In the genomic region with DNA sequence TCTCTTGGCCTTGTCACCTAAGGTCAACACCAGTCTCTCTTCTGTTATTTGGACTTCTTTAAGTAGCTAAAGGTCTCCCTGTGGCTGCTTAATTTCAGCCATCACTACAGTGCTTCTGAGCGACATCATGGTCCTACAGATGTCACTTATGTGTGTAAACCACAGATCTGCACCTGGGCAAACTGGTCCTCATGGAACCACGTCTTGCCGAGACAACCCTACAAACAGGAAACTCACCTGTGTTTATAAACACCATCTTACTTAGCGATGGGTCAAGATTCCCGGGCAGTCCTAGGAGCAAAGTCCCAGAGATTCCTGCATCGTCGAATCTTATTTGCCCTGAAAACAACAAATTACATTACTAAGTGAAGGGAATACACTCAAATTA, we compare ENCODE assay signal across 12 cellular contexts. TPM values are rescaled to one million over a fixed set of nuclear protein-coding genes. Genes with fewer than 3 reads are reported as not detected.
A peak's percentile ranks its signal among the peaks of the same experiment; 100 is the strongest.
DNase-seq lines count a peak whose midpoint lies in the region; ATAC-seq, FAIRE-seq and TF ChIP-seq lines count a peak whose summit lies in the region.
"Had no signal": no experiment of that assay in that cellular context is flagged by ENCODE, and none has a peak within 500 bp of the region (broad histone marks: within the 10 kb centered on the region; RNA-seq: fewer than 3 reads in every experiment).

No MANE protein-coding gene starts in this region.

- no peaks in the 10 kb centered on the region for H3K9me3 ChIP-seq in breast epithelium
- H3K9me3 ChIP-seq in keratinocyte (ENCODE audit: control insufficient read depth, low read depth, low read length): no peaks in the 10 kb centered on the region
- H3K9me3 ChIP-seq in vagina: no peaks in the 10 kb centered on the region
- H3K9me3 ChIP-seq: heart right ventricle had no signal

- no peaks in the 10 kb centered on the region for H3K79me2 ChIP-seq in keratinocyte (ENCODE audit: control insufficient read depth, insufficient read depth, low read length)

- H3K9me1 ChIP-seq in keratinocyte (ENCODE audit: control insufficient read depth, extremely low read depth, insufficient read depth, low read length): no peaks in the 10 kb centered on the region

- DNase-seq in MCF 10A (ENCODE audit: unreplicated experiment) (no peak), breast epithelium (ENCODE audit: low spot score in 2 of 2) (no peak), keratinocyte (ENCODE audit: low read depth, low spot score) (no peak), vagina (ENCODE audit: extremely low spot score in 2 of 2) (peak in 1 of 2 donors; percentile 69), DMS53 (lab: John Stamatoyannopoulos, UW) (no peak), omental fat pad (ENCODE audit: low spot score) (no peak)
- peak; percentile 55 for DNase-seq in activated CD8-positive, alpha-beta memory T cell treated with anti-CD3 and anti-CD28 coated beads, Interleukin-2, amount 10 ng/mL, durations not matched to agents 7 days and 5 days
- DNase-seq: heart right ventricle, NCI-H2081 treated with DMSO at 0.1 percent for 48 hours, nucleus accumbens had no signal

- TF ChIP-seq CTCF in MCF 10A (IDR thresholded peaks at IDR 0.05; ENCODE audit: unreplicated experiment): no peak
- no peak for TF ChIP-seq CTCF in breast epithelium (IDR thresholded peaks at IDR 0.05)
- TF ChIP-seq CTCF in keratinocyte (optimal IDR thresholded peaks at IDR 0.05 in 1 of 3, IDR thresholded peaks at IDR 0.05 in 1 of 3, conservative IDR thresholded peaks at IDR 0.05 in 1 of 3; ENCODE audit: extremely low read depth in 1 of 3, insufficient read depth in 2 of 3, low read length in 3 of 3): no peak
- no peak for TF ChIP-seq CTCF in vagina (IDR thresholded peaks at IDR 0.05)
- TF ChIP-seq CTCF in omental fat pad (IDR thresholded peaks at IDR 0.05): no peak

- peaks cover 46% of the 10 kb centered on the region for H3K4me1 Mint-ChIP-seq in MCF 10A (ENCODE audit: insufficient read depth, unreplicated experiment)
- peaks cover 70% of the 10 kb centered on the region for H3K4me1 Mint-ChIP-seq in activated CD8-positive, alpha-beta memory T cell treated with anti-CD3 and anti-CD28 coated beads, Interleukin-2, amount 10 ng/mL, durations not matched to agents 7 days and 5 days

- no peak overlapping the region for H3K4me3 Mint-ChIP-seq in MCF 10A (ENCODE audit: unreplicated experiment)
- H3K4me3 Mint-ChIP-seq in activated CD8-positive, alpha-beta memory T cell treated with anti-CD3 and anti-CD28 coated beads, Interleukin-2, amount 10 ng/mL, durations not matched to agents 7 days and 5 days: peak overlapping the region; percentile 35

- no peaks in the 10 kb centered on the region for H3K36me3 ChIP-seq in breast epithelium
- no peaks in the 10 kb centered on the region for H3K36me3 ChIP-seq in keratinocyte (ENCODE audit: control insufficient read depth in 2 of 2, extremely low read depth in 1 of 2, insufficient read depth in 2 of 2, low read length in 2 of 2)
- H3K36me3 ChIP-seq in vagina: no peaks in the 10 kb centered on the region
- H3K36me3 ChIP-seq: heart right ventricle had no signal

- peak overlapping the region; percentile 74 for H3K9ac ChIP-seq in keratinocyte (ENCODE audit: control insufficient read depth, extremely low read depth, insufficient read depth, low read length)

- no peaks in the 10 kb centered on the region for H3K9me3 Mint-ChIP-seq in MCF 10A (ENCODE audit: unreplicated experiment)
- peaks cover 3% of the 10 kb centered on the region for H3K9me3 Mint-ChIP-seq in activated CD8-positive, alpha-beta memory T cell treated with anti-CD3 and anti-CD28 coated beads, Interleukin-2, amount 10 ng/mL, durations not matched to agents 7 days and 5 days (ENCODE audit: low read depth)

- peak overlapping the region; percentile 66 for H3K4me2 ChIP-seq in keratinocyte (ENCODE audit: control insufficient read depth, extremely low read depth, insufficient read depth, low read depth, low read length)

- no peak overlapping the region for H2AFZ ChIP-seq in keratinocyte (ENCODE audit: control insufficient read depth, low read length)

- no peaks in the 10 kb centered on the region for H3K36me3 Mint-ChIP-seq in MCF 10A (ENCODE audit: insufficient read depth, unreplicated experiment)
- peaks cover 12% of the 10 kb centered on the region for H3K36me3 Mint-ChIP-seq in activated CD8-positive, alpha-beta memory T cell treated with anti-CD3 and anti-CD28 coated beads, Interleukin-2, amount 10 ng/mL, durations not matched to agents 7 days and 5 days

- intact Hi-C loops in MCF 10A (cut with micrococcal nuclease) (no loop called here), breast epithelium (cut with DNase I; ENCODE audit: low total_unique reads) (no loop called here), vagina (cut with DNase I) (no loop called here)

- H3K4me1 ChIP-seq in breast epithelium: no peaks in the 10 kb centered on the region
- peaks cover 50% of the 10 kb centered on the region for H3K4me1 ChIP-seq in keratinocyte (ENCODE audit: control insufficient read depth, extremely low read depth, insufficient read depth, low read length)
- H3K4me1 ChIP-seq in vagina: peaks cover 13% of the 10 kb centered on the region

- no peak overlapping the region for H3K27ac ChIP-seq in breast epithelium
- H3K27ac ChIP-seq in keratinocyte (ENCODE audit: control insufficient read depth, insufficient read depth, low read length): peak overlapping the region; percentile 97
- H3K27ac ChIP-seq in vagina: peak overlapping the region; percentile 23

- peak overlapping the region; percentile 62 for H3K27ac Mint-ChIP-seq in MCF 10A (ENCODE audit: low read depth, unreplicated experiment)
- peak overlapping the region; percentile 99 for H3K27ac Mint-ChIP-seq in activated CD8-positive, alpha-beta memory T cell treated with anti-CD3 and anti-CD28 coated beads, Interleukin-2, amount 10 ng/mL, durations not matched to agents 7 days and 5 days

- no peak for FAIRE-seq in keratinocyte (lab: Jason Lieb, UNC)

- H3K27me3 ChIP-seq in breast epithelium (no peaks in the 10 kb centered on the region), keratinocyte (ENCODE audit: control insufficient read depth, extremely low read depth, insufficient read depth, low read length) (no peaks in the 10 kb centered on the region), vagina (no peaks in the 10 kb centered on the region)
- H3K27me3 ChIP-seq: heart right ventricle had no signal

- POLR2A ChIA-PET in MCF 10A (lab: Yijun Ruan, JAX): interaction anchor here (0.5 to 6.4 kb wide), 28 partner anchors 8 to 1626 kb away, joined by 3 to 117 read pairs (median 4); partner anchors contain the start of gene KLF6

- H4K20me1 ChIP-seq in keratinocyte (ENCODE audit: control insufficient read depth, extremely low read depth, insufficient read depth, low read length): no peaks in the 10 kb centered on the region

- H3K27me3 Mint-ChIP-seq in MCF 10A (ENCODE audit: insufficient read depth, unreplicated experiment): no peaks in the 10 kb centered on the region
- H3K27me3 Mint-ChIP-seq in activated CD8-positive, alpha-beta memory T cell treated with anti-CD3 and anti-CD28 coated beads, Interleukin-2, amount 10 ng/mL, durations not matched to agents 7 days and 5 days: no peaks in the 10 kb centered on the region

- dilution Hi-C loops in keratinocyte (cut with MboI; ENCODE audit: extremely low pct_ligation_motif_present, low sequenced_read_pairs): no loop called here

- TF ChIP-seq POLR2A in breast epithelium (IDR thresholded peaks at IDR 0.05) (no peak), vagina (IDR thresholded peaks at IDR 0.05) (no peak)

- no peak overlapping the region for H3K4me3 ChIP-seq in breast epithelium
- no peak overlapping the region for H3K4me3 ChIP-seq in keratinocyte (ENCODE audit: control insufficient read depth in 2 of 3, extremely low read depth in 1 of 3, insufficient read depth in 2 of 3, low read depth in 1 of 3, low read length in 3 of 3)
- H3K4me3 ChIP-seq in vagina: no peak overlapping the region
- H3K4me3 ChIP-seq: heart right ventricle had no signal

- BruUV-seq in MCF 10A (replicated peaks; lab: Mats Ljungman, UMichigan): no TSS peak

- CTCF ChIA-PET in MCF 10A (lab: Yijun Ruan, JAX): interaction anchor here (0.6 to 1.3 kb wide), 3 partner anchors 152 to 561 kb away, joined by 3 to 5 read pairs (median 3); no protein-coding TSS in a partner anchor
- CTCF ChIA-PET in activated CD8-positive, alpha-beta memory T cell treated with anti-CD3 and anti-CD28 coated beads, Interleukin-2, amount 10 ng/mL, durations not matched to agents 7 days and 5 days (lab: Charles Lee): interaction anchor here (1.0 to 3.0 kb wide), 7 partner anchors 16 to 560 kb away, joined by 3 to 23 read pairs (median 5); partner anchors contain the start of gene KLF6

- peak; percentile 26 for ATAC-seq in activated CD8-positive, alpha-beta memory T cell treated with anti-CD3 and anti-CD28 coated beads, Interleukin-2, amount 10 ng/mL, durations not matched to agents 7 days and 5 days
- ATAC-seq in omental fat pad (ENCODE audit: low FRiP score): no peak
- no peak for ATAC-seq in HG03457 (IDR thresholded peaks at IDR 0.05; ENCODE audit: unreplicated experiment)
- ATAC-seq: left ventricle myocardium superior had no signal

RNA-seq across cellular contexts. Expression of gene KLF6, which starts 27.8 kb away (rescaled TPM):
- 253 and 282 TPM in 2 replicates for total RNA-seq in MCF 10A (2022)
- 100 to 1,000 TPM; 132 to 347 (median 186) TPM for total RNA-seq in breast epithelium
- total RNA-seq in activated CD8-positive, alpha-beta memory T cell treated with anti-CD3 and anti-CD28 coated beads, Interleukin-2, amount 10 ng/mL, durations not matched to agents 7 days and 5 days: 100 to 1,000 TPM; 149 to 208 TPM
- 174 to 250 TPM (median 213 TPM) in 3 replicates for polyA plus RNA-seq in keratinocyte
- 159 TPM for polyA plus RNA-seq in keratinocyte (2011; ENCODE audit: low read depth)
- polyA plus RNA-seq in keratinocyte (2011; cell fraction: cytosol; rRNA removed): 111 and 137 TPM in 2 replicates
- 564 and 626 TPM in 2 replicates for polyA plus RNA-seq in keratinocyte (2011; cell fraction: nucleus; rRNA removed)
- polyA plus RNA-seq in keratinocyte (2012; ENCODE audit: low replicate concordance): 148 and 270 TPM in 2 replicates
- polyA minus RNA-seq in keratinocyte: 425 to 516 TPM (median 456 TPM) in 3 replicates
- 131 TPM for polyA minus RNA-seq in keratinocyte (2011; cell fraction: cytosol; rRNA and poly(A)+ RNA removed)
- 587 and 853 TPM in 2 replicates for polyA minus RNA-seq in keratinocyte (2011; cell fraction: nucleus; rRNA and poly(A)+ RNA removed)
- total RNA-seq in vagina: 145 TPM
- total RNA-seq in omental fat pad: 100 to 1,000 TPM; 185 to 404 (median 276) TPM

Comparison
In these comparisons a context has a peak if more than half of its experiments do, and no peak if none do; other contexts are left out.
1. H3K27ac ChIP-seq: peak in keratinocyte (single experiment) and vagina (single experiment); none in breast epithelium (0 of 2).